Comparison of ENCODE assay signal across 22 cellular contexts in the genomic region with DNA sequence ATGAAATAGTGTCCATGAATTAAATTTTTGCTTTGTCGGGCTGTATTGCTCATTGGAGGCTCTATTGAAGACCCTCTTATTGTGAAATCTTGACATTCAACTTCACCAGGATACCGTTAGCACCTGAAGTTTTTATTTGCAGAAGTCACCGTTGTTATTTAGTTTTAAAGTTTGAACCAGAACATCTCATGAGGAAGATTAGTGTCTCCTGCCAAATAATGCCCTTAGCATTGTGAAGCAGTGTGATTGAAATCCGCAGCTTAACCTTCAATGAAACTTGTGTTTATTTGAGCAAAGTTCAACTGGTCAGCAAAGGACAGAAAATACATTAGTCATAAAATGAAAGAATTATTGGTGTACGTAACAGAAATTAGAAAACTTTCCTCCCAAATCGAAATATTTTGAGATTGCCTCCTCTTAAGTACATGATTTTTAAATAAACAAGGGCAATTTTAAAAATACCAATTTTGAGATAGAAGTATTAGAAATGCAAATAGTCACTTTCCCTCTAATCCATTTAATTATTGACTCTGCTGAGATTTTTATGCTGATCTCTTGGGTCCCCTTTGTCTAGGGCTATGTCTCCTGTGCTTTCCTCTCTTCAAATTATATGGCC.
DNase-seq lines count a peak whose midpoint lies in the region; ATAC-seq, FAIRE-seq and TF ChIP-seq lines count a peak whose summit lies in the region.
"Had no signal": no experiment of that assay in that cellular context is flagged by ENCODE, and none has a peak within 500 bp of the region (broad histone marks: within the 10 kb centered on the region; RNA-seq: fewer than 3 reads in every experiment).

No MANE protein-coding gene starts in this region.

- peak overlapping the region; percentile 20; the same call in 1 of the 3 replicates for H3K4me3 ChIP-seq in A549
- no peak overlapping the region for H3K4me3 ChIP-seq in kidney (ENCODE audit: low read length in 2 of 2)
- no peak overlapping the region for H3K4me3 ChIP-seq in pancreas
- H3K4me3 ChIP-seq: Peyer's patch, SJCRH30 had no signal

- no peak for TF ChIP-seq EP300 in A549 (IDR thresholded peaks at IDR 0.05)

- H3K9me3 ChIP-seq in A549: no peaks in the 10 kb centered on the region
- no peaks in the 10 kb centered on the region for H3K9me3 ChIP-seq in T-helper 17 cell (ENCODE audit: control insufficient read depth, low read length, poor library complexity, severe bottlenecking)
- H3K9me3 ChIP-seq in kidney (ENCODE audit: control insufficient read depth in 1 of 2, low read length in 2 of 2): no peaks in the 10 kb centered on the region
- H3K9me3 ChIP-seq in pancreas: no peaks in the 10 kb centered on the region
- H3K9me3 ChIP-seq: Peyer's patch, SJCRH30 had no signal

- no peaks in the 10 kb centered on the region for H3K36me3 ChIP-seq in kidney (ENCODE audit: control insufficient read depth in 1 of 2, insufficient read depth in 2 of 2, low read length in 2 of 2)
- H3K36me3 ChIP-seq in pancreas: no peaks in the 10 kb centered on the region
- H3K36me3 ChIP-seq: Peyer's patch, SJCRH30 had no signal

- POLR2A ChIA-PET in A549 (lab: Yijun Ruan, JAX): interaction anchor here (1.6 kb wide), 1 partner anchor 216 kb away, joined by 3 read pairs; a partner anchor contains a TSS

- H3K27ac ChIP-seq in A549 (peak overlapping the region; percentile 51 to 66), kidney (ENCODE audit: low read depth in 2 of 2, low read length in 2 of 2) (no peak overlapping the region), pancreas (peak overlapping the region in 1 of 4 donors; percentile 2)
- H3K27ac ChIP-seq: C4-2B, HL-60, Peyer's patch, SJCRH30 had no signal

- no peak overlapping the region for H3K4me3 Mint-ChIP-seq in T-helper 17 cell

- CTCF ChIA-PET in A549 (lab: Yijun Ruan, JAX): no interaction called here

- no peaks in the 10 kb centered on the region for H3K27me3 ChIP-seq in pancreas
- H3K27me3 ChIP-seq: Peyer's patch, SJCRH30 had no signal

- ATAC-seq in A549 (peak in 1 of 2 experiments; percentile 38; a peak in 1 of 6 replicates), T-helper 17 cell (no peak), pancreas (peak in 3 of 4 donors; percentile 37 to 56 (median 42))

- no peaks in the 10 kb centered on the region for H3K27me3 Mint-ChIP-seq in T-helper 17 cell

- in situ Hi-C loops in GM13977 (cut with MboI; ENCODE audit: low pct_unique_long_range_greater_than_20kb, low sequenced_read_pairs, unreplicated experiment): no loop called here

- TF ChIP-seq CTCF in A549 (IDR thresholded peaks at IDR 0.05) (no peak), kidney (IDR thresholded peaks at IDR 0.05; ENCODE audit: borderline replicate concordance, extremely low read depth, insufficient read depth) (no peak), pancreas (IDR thresholded peaks at IDR 0.05) (no peak), GM13977 (IDR thresholded peaks at IDR 0.05; ENCODE audit: extremely low read depth, insufficient read depth, missing control alignments) (no peak)

- intact Hi-C loops in kidney (cut with DNase I): no loop called here
- intact Hi-C loops in pancreas (cut with DNase I): no loop called here

- H3K4me1 ChIP-seq in A549: peaks cover 63% of the 10 kb centered on the region
- peaks cover 0 to 7% of the 10 kb centered on the region in 2 donors for H3K4me1 ChIP-seq in kidney (ENCODE audit: control insufficient read depth in 1 of 2, insufficient read depth in 1 of 2, low read depth in 1 of 2, low read length in 2 of 2)
- H3K4me1 ChIP-seq in pancreas: peaks cover 23 to 53% (median 47%) of the 10 kb centered on the region in 3 donors
- H3K4me1 ChIP-seq: Peyer's patch had no signal

- FAIRE-seq in A549 (lab: Jason Lieb, UNC): no peak
- FAIRE-seq in kidney (lab: Jason Lieb, UNC): peak; percentile 44
- no peak for FAIRE-seq in pancreas (lab: Jason Lieb, UNC)

- H3K9ac ChIP-seq in kidney (ENCODE audit: low read length in 2 of 2): no peak overlapping the region

- 5% methylated on average over 6 of the region's 6 CpGs for WGBS in A549 (ENCODE audit: missing lambda C conversion rate)
- WGBS in pancreas, 2 donors: 24 to 26% methylated on average over 6 of the region's 6 CpGs

- DNase-seq in A549 (ENCODE audit: low read depth in 1 of 2, low spot score in 1 of 2) (no peak), T-helper 17 cell (no peak), kidney (no peak), pancreas (no peak), NCI-H82 treated with DMSO at 0.1 percent for 48 hours (lab: John Stamatoyannopoulos, UW; ENCODE audit: unreplicated experiment) (no peak), NK-92 (lab: John Stamatoyannopoulos, UW; ENCODE audit: unreplicated experiment) (no peak), GM13977 (ENCODE audit: low spot score) (no peak), AG08396 (ENCODE audit: low spot score) (no peak)
- DNase-seq: 8988T, DMS53, GDM1, H7, KG1, NCI-H1092, NCI-H1436, NCI-H187 treated with DMSO at 0.1 percent for 48 hours, NCI-H2107, NCI-H774, Peyer's patch, SJCRH30 had no signal

- peaks cover 30% of the 10 kb centered on the region for H3K4me1 Mint-ChIP-seq in T-helper 17 cell

- peaks cover 2% of the 10 kb centered on the region for H3K36me3 Mint-ChIP-seq in T-helper 17 cell (ENCODE audit: low read depth)

- H3K27ac Mint-ChIP-seq in T-helper 17 cell: peak overlapping the region; percentile 41

- TF ChIP-seq RAD21 in A549 (conservative IDR thresholded peaks at IDR 0.05 in 1 of 2, IDR thresholded peaks at IDR 0.05 in 1 of 2): no peak

- no peak for TF ChIP-seq POLR2A in A549 (IDR thresholded peaks at IDR 0.05; ENCODE audit: low read length)

- peak overlapping the region; percentile 71 for H3K4me2 ChIP-seq in A549

TF ChIP-seq in A549, 52 proteins besides CTCF, POLR2A, EP300 and RAD21:
- TF ChIP-seq CHD2 (IDR thresholded peaks at IDR 0.05; ENCODE audit: low read length, partially characterized antibody) (no peak), TP53 (CRISPR knock-in tag; IDR thresholded peaks at IDR 0.05) (no peak), FOSL2 (IDR thresholded peaks at IDR 0.05) (no peak), FOSL2 (CRISPR knock-in tag; IDR thresholded peaks at IDR 0.05) (0 out of 2 replicates have a peak, but pooled peaks have one; percentile 4), FOXS1 (CRISPR knock-in tag; IDR thresholded peaks at IDR 0.05) (no peak), NFE2L2 (conservative IDR thresholded peaks at IDR 0.05; ENCODE audit: low read length) (no peak), CBX2 (IDR thresholded peaks at IDR 0.05; ENCODE audit: borderline replicate concordance, low read depth) (no peak), HOXA7 (CRISPR knock-in tag; IDR thresholded peaks at IDR 0.05) (no peak)

Comparison
In these comparisons a context has a peak if more than half of its experiments do, and no peak if none do; other contexts are left out.
1. H3K27ac ChIP-seq: peak in A549 (2 of 2); none in kidney (0 of 2).